1 cellular context compared by ENCODE assay signal in the genomic region with DNA sequence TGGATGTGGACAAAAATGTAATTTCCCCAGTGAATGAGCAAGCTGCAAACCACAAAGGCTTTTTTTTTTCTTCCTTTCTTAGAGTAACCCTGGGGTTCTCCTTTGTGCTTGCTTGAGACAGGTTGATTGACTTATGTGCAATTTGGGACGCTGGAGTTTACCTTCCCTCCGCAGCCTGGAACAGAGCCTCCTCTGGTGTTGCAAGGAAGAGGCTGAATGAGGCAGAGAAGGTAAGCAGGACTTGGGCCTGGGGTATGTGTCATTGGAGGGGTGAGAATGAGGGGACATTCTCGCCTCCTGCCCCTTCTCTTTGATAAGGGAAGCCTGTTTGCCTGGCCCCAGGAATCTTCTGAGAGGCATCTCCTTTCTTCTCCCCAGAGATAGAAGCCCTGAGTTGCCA.
TF ChIP-seq lines count a peak whose summit lies in the region.

No MANE protein-coding gene starts in this region.

TF ChIP-seq in K562, 482 proteins besides CTCF, POLR2A, EP300 and RAD21 (continued from another document):
- TF ChIP-seq, protein P1, sequence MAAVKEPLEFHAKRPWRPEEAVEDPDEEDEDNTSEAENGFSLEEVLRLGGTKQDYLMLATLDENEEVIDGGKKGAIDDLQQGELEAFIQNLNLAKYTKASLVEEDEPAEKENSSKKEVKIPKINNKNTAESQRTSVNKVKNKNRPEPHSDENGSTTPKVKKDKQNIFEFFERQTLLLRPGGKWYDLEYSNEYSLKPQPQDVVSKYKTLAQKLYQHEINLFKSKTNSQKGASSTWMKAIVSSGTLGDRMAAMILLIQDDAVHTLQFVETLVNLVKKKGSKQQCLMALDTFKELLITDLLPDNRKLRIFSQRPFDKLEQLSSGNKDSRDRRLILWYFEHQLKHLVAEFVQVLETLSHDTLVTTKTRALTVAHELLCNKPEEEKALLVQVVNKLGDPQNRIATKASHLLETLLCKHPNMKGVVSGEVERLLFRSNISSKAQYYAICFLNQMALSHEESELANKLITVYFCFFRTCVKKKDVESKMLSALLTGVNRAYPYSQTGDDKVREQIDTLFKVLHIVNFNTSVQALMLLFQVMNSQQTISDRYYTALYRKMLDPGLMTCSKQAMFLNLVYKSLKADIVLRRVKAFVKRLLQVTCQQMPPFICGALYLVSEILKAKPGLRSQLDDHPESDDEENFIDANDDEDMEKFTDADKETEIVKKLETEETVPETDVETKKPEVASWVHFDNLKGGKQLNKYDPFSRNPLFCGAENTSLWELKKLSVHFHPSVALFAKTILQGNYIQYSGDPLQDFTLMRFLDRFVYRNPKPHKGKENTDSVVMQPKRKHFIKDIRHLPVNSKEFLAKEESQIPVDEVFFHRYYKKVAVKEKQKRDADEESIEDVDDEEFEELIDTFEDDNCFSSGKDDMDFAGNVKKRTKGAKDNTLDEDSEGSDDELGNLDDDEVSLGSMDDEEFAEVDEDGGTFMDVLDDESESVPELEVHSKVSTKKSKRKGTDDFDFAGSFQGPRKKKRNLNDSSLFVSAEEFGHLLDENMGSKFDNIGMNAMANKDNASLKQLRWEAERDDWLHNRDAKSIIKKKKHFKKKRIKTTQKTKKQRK (IDR thresholded peaks at IDR 0.05; ENCODE audit: borderline replicate concordance, low read depth, low read length): no peak
- TF ChIP-seq, protein P2, sequence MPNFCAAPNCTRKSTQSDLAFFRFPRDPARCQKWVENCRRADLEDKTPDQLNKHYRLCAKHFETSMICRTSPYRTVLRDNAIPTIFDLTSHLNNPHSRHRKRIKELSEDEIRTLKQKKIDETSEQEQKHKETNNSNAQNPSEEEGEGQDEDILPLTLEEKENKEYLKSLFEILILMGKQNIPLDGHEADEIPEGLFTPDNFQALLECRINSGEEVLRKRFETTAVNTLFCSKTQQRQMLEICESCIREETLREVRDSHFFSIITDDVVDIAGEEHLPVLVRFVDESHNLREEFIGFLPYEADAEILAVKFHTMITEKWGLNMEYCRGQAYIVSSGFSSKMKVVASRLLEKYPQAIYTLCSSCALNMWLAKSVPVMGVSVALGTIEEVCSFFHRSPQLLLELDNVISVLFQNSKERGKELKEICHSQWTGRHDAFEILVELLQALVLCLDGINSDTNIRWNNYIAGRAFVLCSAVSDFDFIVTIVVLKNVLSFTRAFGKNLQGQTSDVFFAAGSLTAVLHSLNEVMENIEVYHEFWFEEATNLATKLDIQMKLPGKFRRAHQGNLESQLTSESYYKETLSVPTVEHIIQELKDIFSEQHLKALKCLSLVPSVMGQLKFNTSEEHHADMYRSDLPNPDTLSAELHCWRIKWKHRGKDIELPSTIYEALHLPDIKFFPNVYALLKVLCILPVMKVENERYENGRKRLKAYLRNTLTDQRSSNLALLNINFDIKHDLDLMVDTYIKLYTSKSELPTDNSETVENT (CRISPR knock-in tag; IDR thresholded peaks at IDR 0.05): no peak
- TF ChIP-seq ZNF764 (CRISPR knock-in tag; IDR thresholded peaks at IDR 0.05; ENCODE audit: low read depth) (no peak), TEAD1 (CRISPR knock-in tag; IDR thresholded peaks at IDR 0.05) (no peak)
- TF ChIP-seq, protein P3, sequence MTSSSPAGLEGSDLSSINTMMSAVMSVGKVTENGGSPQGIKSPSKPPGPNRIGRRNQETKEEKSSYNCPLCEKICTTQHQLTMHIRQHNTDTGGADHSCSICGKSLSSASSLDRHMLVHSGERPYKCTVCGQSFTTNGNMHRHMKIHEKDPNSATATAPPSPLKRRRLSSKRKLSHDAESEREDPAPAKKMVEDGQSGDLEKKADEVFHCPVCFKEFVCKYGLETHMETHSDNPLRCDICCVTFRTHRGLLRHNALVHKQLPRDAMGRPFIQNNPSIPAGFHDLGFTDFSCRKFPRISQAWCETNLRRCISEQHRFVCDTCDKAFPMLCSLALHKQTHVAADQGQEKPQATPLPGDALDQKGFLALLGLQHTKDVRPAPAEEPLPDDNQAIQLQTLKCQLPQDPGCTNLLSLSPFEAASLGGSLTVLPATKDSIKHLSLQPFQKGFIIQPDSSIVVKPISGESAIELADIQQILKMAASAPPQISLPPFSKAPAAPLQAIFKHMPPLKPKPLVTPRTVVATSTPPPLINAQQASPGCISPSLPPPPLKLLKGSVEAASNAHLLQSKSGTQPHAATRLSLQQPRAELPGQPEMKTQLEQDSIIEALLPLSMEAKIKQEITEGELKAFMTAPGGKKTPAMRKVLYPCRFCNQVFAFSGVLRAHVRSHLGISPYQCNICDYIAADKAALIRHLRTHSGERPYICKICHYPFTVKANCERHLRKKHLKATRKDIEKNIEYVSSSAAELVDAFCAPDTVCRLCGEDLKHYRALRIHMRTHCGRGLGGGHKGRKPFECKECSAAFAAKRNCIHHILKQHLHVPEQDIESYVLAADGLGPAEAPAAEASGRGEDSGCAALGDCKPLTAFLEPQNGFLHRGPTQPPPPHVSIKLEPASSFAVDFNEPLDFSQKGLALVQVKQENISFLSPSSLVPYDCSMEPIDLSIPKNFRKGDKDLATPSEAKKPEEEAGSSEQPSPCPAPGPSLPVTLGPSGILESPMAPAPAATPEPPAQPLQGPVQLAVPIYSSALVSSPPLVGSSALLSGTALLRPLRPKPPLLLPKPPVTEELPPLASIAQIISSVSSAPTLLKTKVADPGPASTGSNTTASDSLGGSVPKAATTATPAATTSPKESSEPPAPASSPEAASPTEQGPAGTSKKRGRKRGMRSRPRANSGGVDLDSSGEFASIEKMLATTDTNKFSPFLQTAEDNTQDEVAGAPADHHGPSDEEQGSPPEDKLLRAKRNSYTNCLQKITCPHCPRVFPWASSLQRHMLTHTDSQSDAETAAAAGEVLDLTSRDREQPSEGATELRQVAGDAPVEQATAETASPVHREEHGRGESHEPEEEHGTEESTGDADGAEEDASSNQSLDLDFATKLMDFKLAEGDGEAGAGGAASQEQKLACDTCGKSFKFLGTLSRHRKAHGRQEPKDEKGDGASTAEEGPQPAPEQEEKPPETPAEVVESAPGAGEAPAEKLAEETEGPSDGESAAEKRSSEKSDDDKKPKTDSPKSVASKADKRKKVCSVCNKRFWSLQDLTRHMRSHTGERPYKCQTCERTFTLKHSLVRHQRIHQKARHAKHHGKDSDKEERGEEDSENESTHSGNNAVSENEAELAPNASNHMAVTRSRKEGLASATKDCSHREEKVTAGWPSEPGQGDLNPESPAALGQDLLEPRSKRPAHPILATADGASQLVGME (CRISPR knock-in tag; IDR thresholded peaks at IDR 0.05): no peak
- TF ChIP-seq, protein P4, sequence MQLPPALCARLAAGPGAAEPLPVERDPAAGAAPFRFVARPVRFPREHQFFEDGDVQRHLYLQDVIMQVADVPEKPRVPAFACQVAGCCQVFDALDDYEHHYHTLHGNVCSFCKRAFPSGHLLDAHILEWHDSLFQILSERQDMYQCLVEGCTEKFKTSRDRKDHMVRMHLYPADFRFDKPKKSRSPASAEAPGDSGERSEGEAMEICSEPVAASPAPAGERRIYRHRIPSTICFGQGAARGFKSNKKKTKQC (CRISPR knock-in tag; IDR thresholded peaks at IDR 0.05): no peak
- TF ChIP-seq, protein P5, sequence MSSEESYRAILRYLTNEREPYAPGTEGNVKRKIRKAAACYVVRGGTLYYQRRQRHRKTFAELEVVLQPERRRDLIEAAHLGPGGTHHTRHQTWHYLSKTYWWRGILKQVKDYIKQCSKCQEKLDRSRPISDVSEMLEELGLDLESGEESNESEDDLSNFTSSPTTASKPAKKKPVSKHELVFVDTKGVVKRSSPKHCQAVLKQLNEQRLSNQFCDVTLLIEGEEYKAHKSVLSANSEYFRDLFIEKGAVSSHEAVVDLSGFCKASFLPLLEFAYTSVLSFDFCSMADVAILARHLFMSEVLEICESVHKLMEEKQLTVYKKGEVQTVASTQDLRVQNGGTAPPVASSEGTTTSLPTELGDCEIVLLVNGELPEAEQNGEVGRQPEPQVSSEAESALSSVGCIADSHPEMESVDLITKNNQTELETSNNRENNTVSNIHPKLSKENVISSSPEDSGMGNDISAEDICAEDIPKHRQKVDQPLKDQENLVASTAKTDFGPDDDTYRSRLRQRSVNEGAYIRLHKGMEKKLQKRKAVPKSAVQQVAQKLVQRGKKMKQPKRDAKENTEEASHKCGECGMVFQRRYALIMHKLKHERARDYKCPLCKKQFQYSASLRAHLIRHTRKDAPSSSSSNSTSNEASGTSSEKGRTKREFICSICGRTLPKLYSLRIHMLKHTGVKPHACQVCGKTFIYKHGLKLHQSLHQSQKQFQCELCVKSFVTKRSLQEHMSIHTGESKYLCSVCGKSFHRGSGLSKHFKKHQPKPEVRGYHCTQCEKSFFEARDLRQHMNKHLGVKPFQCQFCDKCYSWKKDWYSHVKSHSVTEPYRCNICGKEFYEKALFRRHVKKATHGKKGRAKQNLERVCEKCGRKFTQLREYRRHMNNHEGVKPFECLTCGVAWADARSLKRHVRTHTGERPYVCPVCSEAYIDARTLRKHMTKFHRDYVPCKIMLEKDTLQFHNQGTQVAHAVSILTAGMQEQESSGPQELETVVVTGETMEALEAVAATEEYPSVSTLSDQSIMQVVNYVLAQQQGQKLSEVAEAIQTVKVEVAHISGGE (CRISPR knock-in tag; IDR thresholded peaks at IDR 0.05): no peak
- TF ChIP-seq, protein P6, sequence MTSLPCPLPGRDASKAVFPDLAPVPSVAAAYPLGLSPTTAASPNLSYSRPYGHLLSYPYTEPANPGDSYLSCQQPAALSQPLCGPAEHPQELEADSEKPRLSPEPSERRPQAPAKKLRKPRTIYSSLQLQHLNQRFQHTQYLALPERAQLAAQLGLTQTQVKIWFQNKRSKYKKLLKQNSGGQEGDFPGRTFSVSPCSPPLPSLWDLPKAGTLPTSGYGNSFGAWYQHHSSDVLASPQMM (CRISPR knock-in tag; IDR thresholded peaks at IDR 0.05): no peak
TF ChIP-seq in K562: peak in this region for 0.
